28 cellular contexts compared by ENCODE assay signal in genomic region chr4:21752616-21753015, GRCh38.
"Had no signal": no experiment of that assay in that cellular context is flagged by ENCODE, and none has a peak within 500 bp of the region (broad histone marks: within the 10 kb centered on the region; RNA-seq: fewer than 3 reads in every experiment).

No MANE protein-coding gene starts in this region.

- H3K4me3 ChIP-seq: ascending aorta, breast epithelium, esophagus muscularis mucosa, gastroesophageal sphincter, heart right ventricle had no signal

- DNase-seq: activated CD4-positive, alpha-beta memory T cell treated with anti-CD3 and anti-CD28 coated beads for 36 hours; activated CD4-positive, alpha-beta T cell treated with anti-CD3 and anti-CD28 coated beads for 36 hours; activated CD4-positive, alpha-beta T cell treated with anti-CD3 and anti-CD28 coated beads, Interleukin-2, amount 10 ng/mL, durations not matched to agents 24 days and 14 days; activated CD4-positive, CD25-positive, alpha-beta regulatory T cell; activated CD4-positive, CD25-positive, alpha-beta regulatory T cell treated with anti-CD3 and anti-CD28 coated beads, Interleukin-2, amount 50 U/mL, for 72 hours; activated CD8-positive, alpha-beta memory T cell treated with anti-CD3 and anti-CD28 coated beads, Interleukin-2, amount 10 ng/mL, durations not matched to agents 7 days and 5 days; activated CD8-positive, alpha-beta memory T cell treated with anti-CD3 and anti-CD28 coated beads, Interleukin-2, amount 50 U/mL, for 4 hours; activated CD8-positive, alpha-beta T cell treated with anti-CD3 and anti-CD28 coated beads, Interleukin-2, amount 10 ng/mL, durations not matched to agents 7 days and 5 days; activated effector memory CD4-positive, alpha-beta T cell treated with anti-CD3 and anti-CD28 coated beads, Interleukin-2, amount 50 U/mL, for 16 hours; activated naive CD4-positive, alpha-beta T cell treated with anti-CD3 and anti-CD28 coated beads for 36 hours; activated naive CD8-positive, alpha-beta T cell treated with anti-CD3 and anti-CD28 coated beads for 36 hours; activated naive CD8-positive, alpha-beta T cell treated with anti-CD3 and anti-CD28 coated beads, Interleukin-2, amount 50 U/mL, for 24 hours; activated T-cell treated with anti-CD3 and anti-CD28 coated beads, Interleukin-2, amount 50 U/mL, for 1 hour; activated T-cell treated with anti-CD3 and anti-CD28 coated beads, Interleukin-2, amount 50 U/mL, for 48 hours; cortex of kidney; dermis blood vessel endothelial cell; effector CD4-positive, alpha-beta T cell; effector memory CD8-positive, alpha-beta T cell; erythroblast; heart right ventricle; T-helper 1 cell; T-helper 17 cell; T1000 had no signal

- H3K9me3 ChIP-seq: ascending aorta, breast epithelium, esophagus muscularis mucosa, gastroesophageal sphincter, heart right ventricle had no signal

- H3K27ac ChIP-seq: ascending aorta, breast epithelium, esophagus muscularis mucosa, foreskin keratinocyte, gastroesophageal sphincter, heart right ventricle had no signal

- H3K36me3 ChIP-seq: ascending aorta, breast epithelium, esophagus muscularis mucosa, gastroesophageal sphincter, heart right ventricle had no signal

- H3K27me3 ChIP-seq: ascending aorta, breast epithelium, esophagus muscularis mucosa, foreskin keratinocyte, gastroesophageal sphincter had no signal

- H3K4me1 ChIP-seq: ascending aorta, breast epithelium, esophagus muscularis mucosa, foreskin keratinocyte, gastroesophageal sphincter, heart right ventricle had no signal
